Comparison of ENCODE assay signal across 8 cellular contexts in the genomic region with DNA sequence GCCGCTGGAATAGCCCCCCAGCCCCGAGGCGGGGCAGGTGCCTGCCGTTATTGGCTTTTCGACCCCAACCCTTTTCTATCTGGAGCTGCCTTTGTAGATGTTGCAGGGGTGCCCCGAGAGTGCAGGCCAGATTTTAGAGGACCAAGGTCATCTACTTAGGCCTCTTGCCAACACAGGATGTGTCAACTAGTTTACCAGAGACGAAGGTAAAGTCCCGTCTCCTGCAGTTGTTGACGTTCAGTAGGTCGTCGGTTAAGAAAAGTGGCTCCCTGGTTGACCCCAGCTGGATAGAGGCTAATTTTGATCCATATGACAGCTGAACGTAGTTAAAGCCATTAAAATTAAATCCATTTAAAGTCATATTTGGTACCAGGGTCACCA. TPM values are rescaled to one million over a fixed set of nuclear protein-coding genes. Genes with fewer than 3 reads are reported as not detected.
A peak's percentile ranks its signal among the peaks of the same experiment; 100 is the strongest.
DNase-seq lines count a peak whose midpoint lies in the region; ATAC-seq and TF ChIP-seq lines count a peak whose summit lies in the region.

No MANE protein-coding gene starts in this region.

- no peak for TF ChIP-seq CTCF in GM06990 (IDR thresholded peaks at IDR 0.05; ENCODE audit: insufficient read depth, low read length, poor library complexity, severe bottlenecking)
- TF ChIP-seq CTCF in Loucy (conservative IDR thresholded peaks at IDR 0.05; ENCODE audit: low read length): no peak
- TF ChIP-seq CTCF in cardiac fibroblast (IDR thresholded peaks at IDR 0.05; ENCODE audit: low read depth, low read length): no peak
- no peak for TF ChIP-seq CTCF in right lobe of liver (IDR thresholded peaks at IDR 0.05)
- TF ChIP-seq CTCF in tibial artery (IDR thresholded peaks at IDR 0.05): no peak

- H3K9me2 ChIP-seq in Loucy (replicated peaks; ENCODE audit: low read depth, low read length): no peaks in the 10 kb centered on the region

- H3K4me3 ChIP-seq in GM06990 (replicated peaks; ENCODE audit: low read depth, low read length) (peak overlapping the region; percentile 85), Loucy (ENCODE audit: low read length, poor library complexity, severe bottlenecking) (peak overlapping the region; percentile 100), cardiac fibroblast (replicated peaks in 1 of 2; ENCODE audit: low read depth in 2 of 2, low read length in 2 of 2) (peak overlapping the region; percentile 68 to 70), right lobe of liver (peak overlapping the region; percentile 97 to 98 (median 98)), tibial artery (peak overlapping the region; percentile 99 to 100)

- H3K9me3 ChIP-seq in Loucy (ENCODE audit: insufficient read depth, low read depth, low read length) (no peaks in the 10 kb centered on the region), right lobe of liver (no peaks in the 10 kb centered on the region), tibial artery (no peaks in the 10 kb centered on the region)

- peak overlapping the region; percentile 99 for H2AFZ ChIP-seq in Loucy (ENCODE audit: low read length)

- no peaks in the 10 kb centered on the region for H3F3A ChIP-seq in Loucy (ENCODE audit: low read depth)

- H4K20me1 ChIP-seq in Loucy (ENCODE audit: insufficient read depth, low read length, poor library complexity, severe bottlenecking): peaks cover 37% of the 10 kb centered on the region

- no peaks in the 10 kb centered on the region for H3K27me3 ChIP-seq in GM06990 (replicated peaks; ENCODE audit: control insufficient read depth, insufficient read depth, low read length)
- no peaks in the 10 kb centered on the region for H3K27me3 ChIP-seq in Loucy (ENCODE audit: insufficient read depth, low read length, poor library complexity, severe bottlenecking)
- no peaks in the 10 kb centered on the region for H3K27me3 ChIP-seq in right lobe of liver
- no peaks in the 10 kb centered on the region for H3K27me3 ChIP-seq in tibial artery

- H3K27ac ChIP-seq in right lobe of liver (peak overlapping the region; percentile 96 to 99 (median 96)), tibial artery (peak overlapping the region; percentile 99 to 100)

- H3K9ac ChIP-seq in Loucy (ENCODE audit: low read depth, low read length, poor library complexity, severe bottlenecking): peak overlapping the region; percentile 99

- ATAC-seq in GM21619 (IDR thresholded peaks at IDR 0.05; ENCODE audit: unreplicated experiment) (peak; percentile 9), right lobe of liver (peak; percentile 59 to 72 (median 64))

- H3K4me2 ChIP-seq in Loucy (ENCODE audit: low read depth, low read length, poor library complexity, severe bottlenecking): peak overlapping the region; percentile 95

- H3K4me1 ChIP-seq in Loucy (ENCODE audit: insufficient read depth, low read length, poor library complexity, severe bottlenecking) (peaks cover 34% of the 10 kb centered on the region), right lobe of liver (peaks cover 0 to 22% (median 3%) of the 10 kb centered on the region in 4 donors), tibial artery (peaks cover 0 to 34% (median 13%) of the 10 kb centered on the region in 4 donors)

- intact Hi-C loops in right lobe of liver (cut with DNase I) (no loop called here), tibial artery (cut with DNase I; ENCODE audit: low total_unique reads) (loop anchor here (10.0 kb wide), 1 partner anchor 645 kb away; no protein-coding TSS in a partner anchor)

- TF ChIP-seq POLR2A in right lobe of liver (IDR thresholded peaks at IDR 0.05): no peak

- H3K79me2 ChIP-seq in Loucy (ENCODE audit: insufficient read depth, low read length): peaks cover 59% of the 10 kb centered on the region

- 7% methylated on average over 6 of the region's 12 CpGs for WGBS in right lobe of liver (ENCODE audit: insufficient coverage, low coverage, low lambda C conversion rate, missing lambda C conversion rate)

- DNase-seq in GM06990 (ENCODE audit: extremely low read depth, insufficient read length) (no peak), cardiac fibroblast (ENCODE audit: low read depth in 2 of 2) (peak; percentile 18 to 50), right lobe of liver (peak in 2 of 3 donors; percentile 64 to 81), tibial artery (no peak), NCI-H526 (lab: John Stamatoyannopoulos, UW) (no peak), amniotic stem cell (lab: John Stamatoyannopoulos, UW) (no peak)

- H3K36me3 ChIP-seq in GM06990 (ENCODE audit: control insufficient read depth, insufficient read depth, low read length) (no peaks in the 10 kb centered on the region), Loucy (ENCODE audit: insufficient read depth, low read length) (no peaks in the 10 kb centered on the region), right lobe of liver (no peaks in the 10 kb centered on the region), tibial artery (no peaks in the 10 kb centered on the region)

RNA-seq across cellular contexts. Expression of gene UBE3A, which starts 0.6 kb away (rescaled TPM):
- 10 to 100 TPM; 36.6 to 52.4 (median 44.6) TPM for total RNA-seq in right lobe of liver

Comparison
In these comparisons a context has a peak if more than half of its experiments do, and no peak if none do; other contexts are left out.
1. DNase-seq: peak in cardiac fibroblast (2 of 2) and right lobe of liver (2 of 3); none in GM06990 (single experiment), tibial artery (0 of 2), NCI-H526 (0 of 2) and amniotic stem cell (single experiment).
2. Peak in every context shown above with its lines, with median percentiles within 50 percentile points of each other: H3K4me3 ChIP-seq.